ENCODE assay signal across 9 cellular contexts in the genomic region with DNA sequence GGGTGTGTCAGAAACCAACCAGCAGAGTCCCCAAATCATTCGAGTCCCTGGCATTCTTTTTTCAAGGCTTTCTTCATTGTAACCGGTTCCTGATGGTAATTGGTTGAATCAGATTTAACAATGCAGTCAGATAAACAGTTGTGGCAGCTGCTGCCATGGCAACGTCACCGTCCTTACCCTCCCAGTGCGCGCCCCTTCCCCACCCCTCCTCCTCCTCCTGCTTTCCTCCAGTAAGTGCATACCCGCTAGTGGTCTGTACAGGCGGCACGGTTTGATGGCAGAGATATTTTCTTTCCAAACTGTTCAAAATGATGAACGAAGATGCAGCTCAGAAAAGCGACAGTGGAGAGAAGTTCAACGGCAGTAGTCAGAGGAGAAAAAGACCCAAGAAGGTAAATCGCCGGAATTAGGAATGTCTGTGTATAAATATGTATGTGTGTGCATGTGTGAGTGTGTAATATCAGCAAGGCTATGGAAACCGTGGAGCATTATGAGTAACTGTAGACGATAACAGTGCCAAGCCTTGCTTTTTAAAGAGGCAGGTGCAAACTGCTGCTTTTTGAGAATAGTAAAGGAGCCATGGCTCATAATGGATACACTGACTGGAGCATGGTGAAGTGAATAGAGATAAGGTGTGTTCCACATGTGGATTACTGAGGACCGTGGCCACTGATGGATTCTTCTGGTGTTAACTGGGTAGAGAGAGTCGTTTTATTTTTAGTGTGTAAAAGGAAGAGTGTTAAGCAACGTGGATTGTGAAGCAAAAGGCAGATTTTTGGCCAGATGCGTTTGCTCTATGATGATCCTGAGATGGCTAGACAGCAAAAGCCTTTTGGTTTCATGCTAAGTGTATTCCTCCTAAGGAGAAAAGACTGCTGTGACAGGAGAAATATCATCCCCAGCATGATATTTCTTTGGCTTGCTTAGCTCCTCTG. TPM values are rescaled to one million over a fixed set of nuclear protein-coding genes. Genes with fewer than 3 reads are reported as not detected.
DNase-seq lines count a peak whose midpoint lies in the region; ATAC-seq and TF ChIP-seq lines count a peak whose summit lies in the region.
"Had no signal": no experiment of that assay in that cellular context is flagged by ENCODE, and none has a peak within 500 bp of the region (broad histone marks: within the 10 kb centered on the region; RNA-seq: fewer than 3 reads in every experiment).

A gene (plus strand): TSS at position 233 of the 935 bp plus-strand sequence. CDS start 76 bp downstream, at position 309.

- in situ Hi-C loops in ACHN (cut with HindIII; ENCODE audit: low pct_ligation_motif_present, low pct_unique_long_range_greater_than_20kb, low sequenced_read_pairs), result no loop called here

- no peak within 1 kb of the TSS for H3K4me3 ChIP-seq in H7 (ENCODE audit: insufficient read depth, low read depth, low read length)
- H3K4me3 ChIP-seq in heart left ventricle, result peak within 1 kb of the TSS in 6 of 12 donors; percentile 4 to 22 (median 16)
- H3K4me3 ChIP-seq in psoas muscle, result peak within 1 kb of the TSS; percentile 36

- ATAC-seq in heart left ventricle (no peak), psoas muscle (peak in 1 of 4 donors; percentile 36), HG03108 (IDR thresholded peaks at IDR 0.05; ENCODE audit: unreplicated experiment) (no peak), HG02759 (IDR thresholded peaks at IDR 0.05; ENCODE audit: unreplicated experiment) (no peak)

- intact Hi-C loops in heart left ventricle (cut with DNase I), result no loop called here
- intact Hi-C loops in psoas muscle (cut with DNase I), result no loop called here

- no peak for TF ChIP-seq POLR2A in heart left ventricle (IDR thresholded peaks at IDR 0.05)

- no peaks in the 10 kb centered on the region for H3K27me3 ChIP-seq in H7 (ENCODE audit: control insufficient read depth, insufficient read depth, low read length)
- no peaks in the 10 kb centered on the region for H3K27me3 ChIP-seq in heart left ventricle
- H3K27me3 ChIP-seq in psoas muscle (ENCODE audit: insufficient read depth in 3 of 3, low read length in 2 of 3), result peaks cover 0 to 2% (median 0%) of the 10 kb centered on the region in 3 donors

- peak; percentile 7 for DNase-seq in H7
- peak; percentile 16 for DNase-seq in OCI-M1 (lab: John Stamatoyannopoulos, UW)
- no peak for DNase-seq in heart left ventricle
- DNase-seq in psoas muscle, result no peak
- DNase-seq in HT-29 (ENCODE audit: low spot score), result no peak
- no peak for DNase-seq in ACHN
- DNase-seq: activated naive CD4-positive, alpha-beta T cell treated with anti-CD3 and anti-CD28 coated beads for 36 hours had no signal

- H3K27ac ChIP-seq in heart left ventricle (no peak within 1 kb of the TSS), psoas muscle (no peak within 1 kb of the TSS)

- TF ChIP-seq CTCF in heart left ventricle (IDR thresholded peaks at IDR 0.05) (no peak), psoas muscle (IDR thresholded peaks at IDR 0.05) (no peak)

- 30 to 36% (median 31%) methylated on average over 20 of the region's 20 CpGs for WGBS in heart left ventricle, 4 donors
- 11 to 17% (median 15%) methylated on average over 20 of the region's 20 CpGs for WGBS in psoas muscle, 3 donors

- H3K4me1 ChIP-seq in heart left ventricle, result peaks cover 0 to 11% (median 0%) of the 10 kb centered on the region in 12 donors
- no peaks in the 10 kb centered on the region for H3K4me1 ChIP-seq in psoas muscle

- H3K9me3 ChIP-seq in heart left ventricle (no peaks in the 10 kb centered on the region), psoas muscle (no peaks in the 10 kb centered on the region)

- H3K36me3 ChIP-seq in H7 (replicated peaks; ENCODE audit: control insufficient read depth, insufficient read depth, low read length) (no peaks in the 10 kb centered on the region), heart left ventricle (no peaks in the 10 kb centered on the region), psoas muscle (ENCODE audit: insufficient read depth in 1 of 2, low read depth in 1 of 2) (no peaks in the 10 kb centered on the region)

RNA-seq across cellular contexts. Expression of the gene that starts here (rescaled TPM):
- 13.3 and 18.2 TPM in 2 replicates for total RNA-seq in H7 (2014; rRNA removed; shearing (Covaris generic))
- total RNA-seq in heart left ventricle (100 to 1,000 TPM; 209 to 351 (median 274) TPM), psoas muscle (100 to 1,000 TPM in 2 of 4 donors, 10 to 100 TPM in 2; 78.5 to 153 (median 99.2) TPM)
- polyA plus RNA-seq in heart left ventricle (10 to 100 TPM; 30.7 to 58.1 TPM), psoas muscle (10 to 100 TPM; 14.1 to 35.5 (median 17.8) TPM)
- total RNA-seq in HT-29 (2014; rRNA removed; shearing (Covaris generic)), result 0.03 and 0.08 TPM in 2 replicates

Comparison
In these comparisons a context has a peak if more than half of its experiments do, and no peak if none do; other contexts are left out.
1. RNA of the gene that starts here (total RNA-seq): 209 to 351 TPM in heart left ventricle, 78.5 to 153 TPM in psoas muscle and 13.3 to 18.2 TPM in H7; 0.03 to 0.08 TPM in HT-29; every median in the first group is over 10 times any median in the second.
2. DNase-seq: peak in H7 (single experiment) and OCI-M1 (single experiment); none in heart left ventricle (0 of 5), psoas muscle (0 of 2), HT-29 (single experiment) and ACHN (single experiment).